1 cellular context compared by ENCODE assay signal in the genomic region with DNA sequence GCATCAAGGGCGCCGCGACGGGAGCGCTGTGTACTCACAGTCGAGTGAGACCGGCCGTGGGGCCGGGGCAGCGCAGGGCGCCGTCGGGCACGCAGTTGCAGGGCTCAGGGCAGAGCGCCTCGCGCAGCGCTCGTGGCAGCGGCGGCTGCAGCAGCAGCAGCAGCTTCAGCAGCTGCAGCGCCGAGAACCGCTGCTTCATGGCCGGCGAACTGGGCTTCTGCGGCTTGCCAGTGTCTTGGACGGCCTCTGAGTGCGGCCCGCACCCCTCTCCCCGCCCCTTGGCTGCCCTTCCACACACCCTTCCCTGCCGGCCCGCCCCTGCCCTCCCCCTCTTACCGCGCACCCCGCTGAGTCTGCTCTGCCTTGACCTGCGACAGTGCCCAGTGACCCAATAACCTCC.
TF ChIP-seq lines count a peak whose summit lies in the region.

Gene LHCGR (minus strand): TSS at position 252 of the 400 bp plus-strand sequence. CDS start 53 bp downstream, at position 199.

TF ChIP-seq in WTC11, 78 proteins besides CTCF, POLR2A, EP300 and RAD21 (continued from another document):
- TF ChIP-seq MAX (CRISPR knock-in tag; IDR thresholded peaks at IDR 0.05) = peak; percentile 72; the same call in 1 of the 2 replicates
- TF ChIP-seq, protein P1, sequence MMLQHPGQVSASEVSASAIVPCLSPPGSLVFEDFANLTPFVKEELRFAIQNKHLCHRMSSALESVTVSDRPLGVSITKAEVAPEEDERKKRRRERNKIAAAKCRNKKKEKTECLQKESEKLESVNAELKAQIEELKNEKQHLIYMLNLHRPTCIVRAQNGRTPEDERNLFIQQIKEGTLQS (CRISPR knock-in tag; conservative IDR thresholded peaks at IDR 0.05) = no peak
- TF ChIP-seq GTF2I (CRISPR knock-in tag; conservative IDR thresholded peaks at IDR 0.05) = no peak
- TF ChIP-seq, protein P2, sequence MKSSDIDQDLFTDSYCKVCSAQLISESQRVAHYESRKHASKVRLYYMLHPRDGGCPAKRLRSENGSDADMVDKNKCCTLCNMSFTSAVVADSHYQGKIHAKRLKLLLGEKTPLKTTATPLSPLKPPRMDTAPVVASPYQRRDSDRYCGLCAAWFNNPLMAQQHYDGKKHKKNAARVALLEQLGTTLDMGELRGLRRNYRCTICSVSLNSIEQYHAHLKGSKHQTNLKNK (CRISPR knock-in tag; IDR thresholded peaks at IDR 0.05) = no peak
- TF ChIP-seq USF1 (CRISPR knock-in tag; IDR thresholded peaks at IDR 0.05) = no peak; the same call in 1 of the 2 replicates
- TF ChIP-seq ZNF671 (CRISPR knock-in tag; IDR thresholded peaks at IDR 0.05) = no peak
- no peak for TF ChIP-seq MLX (CRISPR knock-in tag; IDR thresholded peaks at IDR 0.05)
- no peak for TF ChIP-seq NFYB (CRISPR knock-in tag; conservative IDR thresholded peaks at IDR 0.05; ENCODE audit: low read depth)
- TF ChIP-seq, protein P3, sequence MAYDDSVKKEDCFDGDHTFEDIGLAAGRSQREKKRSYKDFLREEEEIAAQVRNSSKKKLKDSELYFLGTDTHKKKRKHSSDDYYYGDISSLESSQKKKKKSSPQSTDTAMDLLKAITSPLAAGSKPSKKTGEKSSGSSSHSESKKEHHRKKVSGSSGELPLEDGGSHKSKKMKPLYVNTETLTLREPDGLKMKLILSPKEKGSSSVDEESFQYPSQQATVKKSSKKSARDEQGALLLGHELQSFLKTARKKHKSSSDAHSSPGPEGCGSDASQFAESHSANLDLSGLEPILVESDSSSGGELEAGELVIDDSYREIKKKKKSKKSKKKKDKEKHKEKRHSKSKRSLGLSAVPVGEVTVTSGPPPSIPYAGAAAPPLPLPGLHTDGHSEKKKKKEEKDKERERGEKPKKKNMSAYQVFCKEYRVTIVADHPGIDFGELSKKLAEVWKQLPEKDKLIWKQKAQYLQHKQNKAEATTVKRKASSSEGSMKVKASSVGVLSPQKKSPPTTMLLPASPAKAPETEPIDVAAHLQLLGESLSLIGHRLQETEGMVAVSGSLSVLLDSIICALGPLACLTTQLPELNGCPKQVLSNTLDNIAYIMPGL (CRISPR knock-in tag; IDR thresholded peaks at IDR 0.05) = 0 out of 2 replicates have a peak, but pooled peaks have one; percentile 44
- TF ChIP-seq ESRRA (CRISPR knock-in tag; IDR thresholded peaks at IDR 0.05; ENCODE audit: borderline replicate concordance) = peak; percentile 60; the same call in 1 of the 2 replicates
- TF ChIP-seq ZNF138 (CRISPR knock-in tag; conservative IDR thresholded peaks at IDR 0.05) = no peak; the same call in 1 of the 2 replicates
- TF ChIP-seq, protein P4, sequence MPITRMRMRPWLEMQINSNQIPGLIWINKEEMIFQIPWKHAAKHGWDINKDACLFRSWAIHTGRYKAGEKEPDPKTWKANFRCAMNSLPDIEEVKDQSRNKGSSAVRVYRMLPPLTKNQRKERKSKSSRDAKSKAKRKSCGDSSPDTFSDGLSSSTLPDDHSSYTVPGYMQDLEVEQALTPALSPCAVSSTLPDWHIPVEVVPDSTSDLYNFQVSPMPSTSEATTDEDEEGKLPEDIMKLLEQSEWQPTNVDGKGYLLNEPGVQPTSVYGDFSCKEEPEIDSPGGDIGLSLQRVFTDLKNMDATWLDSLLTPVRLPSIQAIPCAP (CRISPR knock-in tag; IDR thresholded peaks at IDR 0.05) = no peak
- 0 out of 2 replicates have a peak, but pooled peaks have one; percentile 54 for TF ChIP-seq ZBTB21 (CRISPR knock-in tag; IDR thresholded peaks at IDR 0.05; ENCODE audit: borderline replicate concordance)
- TF ChIP-seq, protein P5, sequence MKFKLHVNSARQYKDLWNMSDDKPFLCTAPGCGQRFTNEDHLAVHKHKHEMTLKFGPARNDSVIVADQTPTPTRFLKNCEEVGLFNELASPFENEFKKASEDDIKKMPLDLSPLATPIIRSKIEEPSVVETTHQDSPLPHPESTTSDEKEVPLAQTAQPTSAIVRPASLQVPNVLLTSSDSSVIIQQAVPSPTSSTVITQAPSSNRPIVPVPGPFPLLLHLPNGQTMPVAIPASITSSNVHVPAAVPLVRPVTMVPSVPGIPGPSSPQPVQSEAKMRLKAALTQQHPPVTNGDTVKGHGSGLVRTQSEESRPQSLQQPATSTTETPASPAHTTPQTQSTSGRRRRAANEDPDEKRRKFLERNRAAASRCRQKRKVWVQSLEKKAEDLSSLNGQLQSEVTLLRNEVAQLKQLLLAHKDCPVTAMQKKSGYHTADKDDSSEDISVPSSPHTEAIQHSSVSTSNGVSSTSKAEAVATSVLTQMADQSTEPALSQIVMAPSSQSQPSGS (CRISPR knock-in tag; IDR thresholded peaks at IDR 0.05; ENCODE audit: borderline replicate concordance, low read depth) = no peak
- TF ChIP-seq ETV6 (CRISPR knock-in tag; IDR thresholded peaks at IDR 0.05) = no peak
- TF ChIP-seq, protein P6, sequence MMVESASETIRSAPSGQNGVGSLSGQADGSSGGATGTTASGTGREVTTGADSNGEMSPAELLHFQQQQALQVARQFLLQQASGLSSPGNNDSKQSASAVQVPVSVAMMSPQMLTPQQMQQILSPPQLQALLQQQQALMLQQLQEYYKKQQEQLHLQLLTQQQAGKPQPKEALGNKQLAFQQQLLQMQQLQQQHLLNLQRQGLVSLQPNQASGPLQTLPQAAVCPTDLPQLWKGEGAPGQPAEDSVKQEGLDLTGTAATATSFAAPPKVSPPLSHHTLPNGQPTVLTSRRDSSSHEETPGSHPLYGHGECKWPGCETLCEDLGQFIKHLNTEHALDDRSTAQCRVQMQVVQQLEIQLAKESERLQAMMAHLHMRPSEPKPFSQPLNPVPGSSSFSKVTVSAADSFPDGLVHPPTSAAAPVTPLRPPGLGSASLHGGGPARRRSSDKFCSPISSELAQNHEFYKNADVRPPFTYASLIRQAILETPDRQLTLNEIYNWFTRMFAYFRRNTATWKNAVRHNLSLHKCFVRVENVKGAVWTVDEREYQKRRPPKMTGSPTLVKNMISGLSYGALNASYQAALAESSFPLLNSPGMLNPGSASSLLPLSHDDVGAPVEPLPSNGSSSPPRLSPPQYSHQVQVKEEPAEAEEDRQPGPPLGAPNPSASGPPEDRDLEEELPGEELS (CRISPR knock-in tag; IDR thresholded peaks at IDR 0.05) = peak; percentile 90; the same call in 1 of the 2 replicates
- TF ChIP-seq PREB (CRISPR knock-in tag; IDR thresholded peaks at IDR 0.05; ENCODE audit: borderline replicate concordance) = no peak
- TF ChIP-seq EMX1 (CRISPR knock-in tag; IDR thresholded peaks at IDR 0.05) = no peak
- TF ChIP-seq ZNF232 (CRISPR knock-in tag; IDR thresholded peaks at IDR 0.05) = peak; percentile 78; the same call in 1 of the 2 replicates
- 0 out of 2 replicates have a peak, but pooled peaks have one; percentile 12 for TF ChIP-seq NR2C2 (CRISPR knock-in tag; IDR thresholded peaks at IDR 0.05)
- peak; percentile 85 for TF ChIP-seq TP53 (CRISPR knock-in tag; IDR thresholded peaks at IDR 0.05)
- TF ChIP-seq RELA (CRISPR knock-in tag; IDR thresholded peaks at IDR 0.05; ENCODE audit: borderline replicate concordance) = peak; percentile 50; the same call in 1 of the 2 replicates
- TF ChIP-seq FOXK1 (CRISPR knock-in tag; IDR thresholded peaks at IDR 0.05) = 0 out of 2 replicates have a peak, but pooled peaks have one; percentile 39
- no peak; the same call in 1 of the 2 replicates for TF ChIP-seq NFE2L1 (CRISPR knock-in tag; IDR thresholded peaks at IDR 0.05)
- TF ChIP-seq FOXP1 (CRISPR knock-in tag; IDR thresholded peaks at IDR 0.05; ENCODE audit: borderline replicate concordance) = peak; percentile 78; the same call in 1 of the 2 replicates
- TF ChIP-seq JUN (CRISPR knock-in tag; IDR thresholded peaks at IDR 0.05) = no peak
